Comparison of ENCODE assay signal across 1 cellular context in the genomic region with DNA sequence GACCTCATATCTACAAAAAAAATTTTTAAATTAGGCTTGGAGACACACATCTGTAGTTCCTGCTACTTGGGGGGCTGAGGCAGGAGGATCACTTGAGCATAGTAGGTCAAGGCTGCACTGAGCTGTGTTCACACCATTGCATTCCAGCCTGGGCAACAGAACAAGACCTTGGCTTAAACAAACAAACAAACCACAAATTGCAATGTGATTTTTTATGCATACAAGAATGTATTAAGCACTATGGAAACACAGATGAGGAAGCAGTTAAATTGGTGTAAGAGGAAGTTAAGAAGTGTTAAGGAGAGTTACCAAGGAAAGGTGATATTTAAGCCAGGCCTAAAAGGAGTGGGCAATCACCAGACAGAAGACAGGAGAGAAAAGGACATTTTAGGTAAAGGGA.
TF ChIP-seq lines count a peak whose summit lies in the region.

No MANE protein-coding gene starts in this region.

TF ChIP-seq in GM23338, 12 proteins besides CTCF, POLR2A, EP300 and RAD21 (continued from another document):
- TF ChIP-seq, protein P1, sequence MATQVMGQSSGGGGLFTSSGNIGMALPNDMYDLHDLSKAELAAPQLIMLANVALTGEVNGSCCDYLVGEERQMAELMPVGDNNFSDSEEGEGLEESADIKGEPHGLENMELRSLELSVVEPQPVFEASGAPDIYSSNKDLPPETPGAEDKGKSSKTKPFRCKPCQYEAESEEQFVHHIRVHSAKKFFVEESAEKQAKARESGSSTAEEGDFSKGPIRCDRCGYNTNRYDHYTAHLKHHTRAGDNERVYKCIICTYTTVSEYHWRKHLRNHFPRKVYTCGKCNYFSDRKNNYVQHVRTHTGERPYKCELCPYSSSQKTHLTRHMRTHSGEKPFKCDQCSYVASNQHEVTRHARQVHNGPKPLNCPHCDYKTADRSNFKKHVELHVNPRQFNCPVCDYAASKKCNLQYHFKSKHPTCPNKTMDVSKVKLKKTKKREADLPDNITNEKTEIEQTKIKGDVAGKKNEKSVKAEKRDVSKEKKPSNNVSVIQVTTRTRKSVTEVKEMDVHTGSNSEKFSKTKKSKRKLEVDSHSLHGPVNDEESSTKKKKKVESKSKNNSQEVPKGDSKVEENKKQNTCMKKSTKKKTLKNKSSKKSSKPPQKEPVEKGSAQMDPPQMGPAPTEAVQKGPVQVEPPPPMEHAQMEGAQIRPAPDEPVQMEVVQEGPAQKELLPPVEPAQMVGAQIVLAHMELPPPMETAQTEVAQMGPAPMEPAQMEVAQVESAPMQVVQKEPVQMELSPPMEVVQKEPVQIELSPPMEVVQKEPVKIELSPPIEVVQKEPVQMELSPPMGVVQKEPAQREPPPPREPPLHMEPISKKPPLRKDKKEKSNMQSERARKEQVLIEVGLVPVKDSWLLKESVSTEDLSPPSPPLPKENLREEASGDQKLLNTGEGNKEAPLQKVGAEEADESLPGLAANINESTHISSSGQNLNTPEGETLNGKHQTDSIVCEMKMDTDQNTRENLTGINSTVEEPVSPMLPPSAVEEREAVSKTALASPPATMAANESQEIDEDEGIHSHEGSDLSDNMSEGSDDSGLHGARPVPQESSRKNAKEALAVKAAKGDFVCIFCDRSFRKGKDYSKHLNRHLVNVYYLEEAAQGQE (IDR thresholded peaks at IDR 0.05; ENCODE audit: unreplicated experiment) = no peak
- TF ChIP-seq EZH2 (IDR thresholded peaks at IDR 0.05; ENCODE audit: low read depth, unreplicated experiment) (no peak), JUNB (IDR thresholded peaks at IDR 0.05; ENCODE audit: unreplicated experiment) (no peak), POLR2AphosphoS5 (IDR thresholded peaks at IDR 0.05; ENCODE audit: low read depth) (no peak), STAT1 (IDR thresholded peaks at IDR 0.05; ENCODE audit: unreplicated experiment) (no peak), EZH2phosphoT487 (IDR thresholded peaks at IDR 0.05; ENCODE audit: unreplicated experiment) (no peak), ZNF114 (CRISPR knock-in tag; IDR thresholded peaks at IDR 0.05) (no peak)
- TF ChIP-seq, protein P2, sequence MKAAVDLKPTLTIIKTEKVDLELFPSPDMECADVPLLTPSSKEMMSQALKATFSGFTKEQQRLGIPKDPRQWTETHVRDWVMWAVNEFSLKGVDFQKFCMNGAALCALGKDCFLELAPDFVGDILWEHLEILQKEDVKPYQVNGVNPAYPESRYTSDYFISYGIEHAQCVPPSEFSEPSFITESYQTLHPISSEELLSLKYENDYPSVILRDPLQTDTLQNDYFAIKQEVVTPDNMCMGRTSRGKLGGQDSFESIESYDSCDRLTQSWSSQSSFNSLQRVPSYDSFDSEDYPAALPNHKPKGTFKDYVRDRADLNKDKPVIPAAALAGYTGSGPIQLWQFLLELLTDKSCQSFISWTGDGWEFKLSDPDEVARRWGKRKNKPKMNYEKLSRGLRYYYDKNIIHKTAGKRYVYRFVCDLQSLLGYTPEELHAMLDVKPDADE (IDR thresholded peaks at IDR 0.05) = no peak
TF ChIP-seq in GM23338: peak in this region for 0.
